ENCODE assay signal across 1 cellular context in the genomic region with DNA sequence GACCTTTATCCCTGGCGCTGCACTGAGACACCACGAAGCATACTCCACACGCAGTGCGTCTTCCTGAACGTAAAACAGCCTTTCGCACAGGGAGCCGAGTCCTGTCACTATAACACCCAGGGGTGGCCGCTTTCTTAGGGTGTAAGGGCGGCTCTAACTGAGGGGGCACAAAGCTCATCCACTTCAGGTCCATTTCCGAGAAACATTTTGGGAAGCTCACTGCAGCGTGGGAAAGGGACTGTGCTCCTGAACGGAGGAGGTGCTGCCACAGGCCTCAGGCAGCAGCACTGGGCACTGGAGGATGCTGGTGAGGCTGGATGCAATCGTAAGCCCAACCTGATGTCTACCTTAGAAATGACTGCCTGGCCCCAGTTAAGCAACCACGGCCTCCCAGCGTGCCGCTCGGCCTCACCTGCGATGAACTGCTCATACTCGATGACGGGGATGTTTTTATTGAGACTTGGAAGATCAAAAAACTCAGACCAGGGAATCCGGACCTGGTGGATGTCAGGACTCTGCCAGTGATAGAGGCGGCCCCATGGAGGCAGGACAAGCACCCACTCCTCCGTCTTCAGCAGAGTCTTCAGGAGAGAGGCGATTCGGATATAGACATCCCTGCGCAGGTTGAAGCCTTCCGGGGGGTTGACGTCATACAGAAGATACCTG.
TF ChIP-seq lines count a peak whose summit lies in the region.

No MANE protein-coding gene starts in this region.

TF ChIP-seq in neural cell, 6 proteins besides CTCF, POLR2A, EP300 and RAD21 (continued from another document):
- TF ChIP-seq REST (IDR thresholded peaks at IDR 0.05; ENCODE audit: borderline replicate concordance) (no peak), SMC3 (conservative IDR thresholded peaks at IDR 0.05; ENCODE audit: poor library complexity) (no peak), TAF1 (IDR thresholded peaks at IDR 0.05; ENCODE audit: low read depth) (no peak), EZH2 (IDR thresholded peaks at IDR 0.05; ENCODE audit: borderline replicate concordance, insufficient read depth, low read length, poor library complexity, severe bottlenecking) (no peak)
